In genomic region chr1:54289939-54290233, GRCh38 we compare ENCODE assay signal across 11 cellular contexts.
DNase-seq lines count a peak whose midpoint lies in the region; ATAC-seq and TF ChIP-seq lines count a peak whose summit lies in the region.
"Had no signal": no experiment of that assay in that cellular context is flagged by ENCODE, and none has a peak within 500 bp of the region (broad histone marks: within the 10 kb centered on the region; RNA-seq: fewer than 3 reads in every experiment).

No MANE protein-coding gene starts in this region.

- H3K27me3 Mint-ChIP-seq in naive thymus-derived CD4-positive, alpha-beta T cell, result no peaks in the 10 kb centered on the region
- H3K27me3 Mint-ChIP-seq: activated B cell treated with CpG ODN at 0.5 μM for 24 hours had no signal

- CTCF ChIA-PET in naive thymus-derived CD4-positive, alpha-beta T cell (lab: Charles Lee), result no interaction called here

- H3K4me1 Mint-ChIP-seq in naive thymus-derived CD4-positive, alpha-beta T cell, result peaks cover 52 to 99% (median 93%) of the 10 kb centered on the region in 7 donors

- no peak for ATAC-seq in naive thymus-derived CD4-positive, alpha-beta T cell
- ATAC-seq in GM19023 (IDR thresholded peaks at IDR 0.05; ENCODE audit: unreplicated experiment), result no peak
- no peak for ATAC-seq in GM21515 (IDR thresholded peaks at IDR 0.05; ENCODE audit: unreplicated experiment)
- no peak for ATAC-seq in HG02840 (IDR thresholded peaks at IDR 0.05; ENCODE audit: low FRiP score, unreplicated experiment)

- DNase-seq in cardiac muscle cell (ENCODE audit: low read depth in 1 of 2, low spot score in 1 of 2) (no peak), cardiac septum (ENCODE audit: low spot score) (no peak), ascending aorta (ENCODE audit: low spot score in 2 of 2) (no peak), uterus (no peak)
- no peak for DNase-seq in naive thymus-derived CD4-positive, alpha-beta T cell
- DNase-seq: activated B cell treated with CpG ODN at 0.5 μM for 24 hours, mesendoderm, right lobe of liver had no signal

- peak overlapping the region; percentile 87 to 99 (median 96) for H3K27ac Mint-ChIP-seq in naive thymus-derived CD4-positive, alpha-beta T cell
- H3K27ac Mint-ChIP-seq: activated B cell treated with CpG ODN at 0.5 μM for 24 hours had no signal

- TF ChIP-seq CTCF in cardiac muscle cell (IDR thresholded peaks at IDR 0.05; ENCODE audit: low read depth, low read length) (no peak), ascending aorta (IDR thresholded peaks at IDR 0.05) (no peak), uterus (IDR thresholded peaks at IDR 0.05) (no peak)

- H3K36me3 ChIP-seq in cardiac muscle cell, result no peaks in the 10 kb centered on the region
- no peaks in the 10 kb centered on the region for H3K36me3 ChIP-seq in ascending aorta
- H3K36me3 ChIP-seq in naive thymus-derived CD4-positive, alpha-beta T cell (ENCODE audit: control insufficient read depth in 2 of 3, insufficient read depth in 3 of 3, low read length in 3 of 3), result no peaks in the 10 kb centered on the region
- H3K36me3 ChIP-seq in uterus, result no peaks in the 10 kb centered on the region
- H3K36me3 ChIP-seq: right lobe of liver had no signal

- H3K4me1 ChIP-seq in cardiac muscle cell (ENCODE audit: low read depth) (peaks cover 52% of the 10 kb centered on the region), ascending aorta (peaks cover 36 to 90% of the 10 kb centered on the region in 2 donors), uterus (peaks cover 0 to 47% of the 10 kb centered on the region in 2 donors)
- H3K4me1 ChIP-seq in naive thymus-derived CD4-positive, alpha-beta T cell (ENCODE audit: control insufficient read depth in 2 of 2, insufficient read depth in 2 of 2, low read length in 2 of 2), result peaks cover 9 to 81% of the 10 kb centered on the region in 2 donors

- H3K27me3 ChIP-seq in cardiac muscle cell (no peaks in the 10 kb centered on the region), ascending aorta (no peaks in the 10 kb centered on the region), uterus (no peaks in the 10 kb centered on the region)
- H3K27me3 ChIP-seq in naive thymus-derived CD4-positive, alpha-beta T cell (ENCODE audit: control insufficient read depth in 2 of 2, insufficient read depth in 2 of 2, low read length in 2 of 2), result no peaks in the 10 kb centered on the region
- H3K27me3 ChIP-seq: right lobe of liver had no signal

- H3K4me3 ChIP-seq in cardiac muscle cell (no peak overlapping the region), ascending aorta (no peak overlapping the region), uterus (no peak overlapping the region)
- H3K4me3 ChIP-seq in naive thymus-derived CD4-positive, alpha-beta T cell (ENCODE audit: low read length), result no peak overlapping the region
- H3K4me3 ChIP-seq: right lobe of liver had no signal

- no peaks in the 10 kb centered on the region for H3K9me3 ChIP-seq in cardiac muscle cell (ENCODE audit: low read depth)
- no peaks in the 10 kb centered on the region for H3K9me3 ChIP-seq in ascending aorta
- no peaks in the 10 kb centered on the region for H3K9me3 ChIP-seq in naive thymus-derived CD4-positive, alpha-beta T cell (ENCODE audit: control insufficient read depth in 2 of 3, low read length in 3 of 3)
- no peaks in the 10 kb centered on the region for H3K9me3 ChIP-seq in uterus
- H3K9me3 ChIP-seq: right lobe of liver had no signal

- peak overlapping the region in 8 of 10 donors; percentile 4 to 80 (median 60) for H3K4me3 Mint-ChIP-seq in naive thymus-derived CD4-positive, alpha-beta T cell
- H3K4me3 Mint-ChIP-seq: activated B cell treated with CpG ODN at 0.5 μM for 24 hours had no signal

- peaks cover 0 to 14% (median 0%) of the 10 kb centered on the region in 5 donors for H3K36me3 Mint-ChIP-seq in naive thymus-derived CD4-positive, alpha-beta T cell

- no peak for TF ChIP-seq POLR2A in uterus (IDR thresholded peaks at IDR 0.05)

- peak overlapping the region; percentile 31 for H3K27ac ChIP-seq in cardiac muscle cell
- peak overlapping the region; percentile 85 to 95 for H3K27ac ChIP-seq in ascending aorta
- H3K27ac ChIP-seq in naive thymus-derived CD4-positive, alpha-beta T cell (ENCODE audit: low read depth, low read length), result peak overlapping the region; percentile 52
- peak overlapping the region; percentile 72 to 88 for H3K27ac ChIP-seq in uterus

- H3K9me3 Mint-ChIP-seq in naive thymus-derived CD4-positive, alpha-beta T cell, result peaks cover 0 to 2% (median 0%) of the 10 kb centered on the region in 11 donors
- H3K9me3 Mint-ChIP-seq: activated B cell treated with CpG ODN at 0.5 μM for 24 hours had no signal

- POLR2A ChIA-PET in naive thymus-derived CD4-positive, alpha-beta T cell (lab: Charles Lee), result interaction anchor here (0.7 to 2.3 kb wide), 3 partner anchors 9 to 23 kb away, joined by 3 to 7 read pairs (median 4); no protein-coding TSS in a partner anchor

- intact Hi-C loops in cardiac septum (cut with DNase I), result loop anchor here (5.0 kb wide), 1 partner anchor 197 kb away; no protein-coding TSS in a partner anchor
- intact Hi-C loops in ascending aorta (cut with DNase I), result loop anchor here (2.0 to 5.0 kb wide), 2 partner anchors 21 to 47 kb away; no protein-coding TSS in a partner anchor
- intact Hi-C loops in naive thymus-derived CD4-positive, alpha-beta T cell (cut with micrococcal nuclease), result loop anchor here (5.0 to 10.0 kb wide), 2 partner anchors 235 to 238 kb away; partner anchors contain the start of genes TCEANC2 (in 2 of the 2) and TMEM59 (in 2 of the 2)
- intact Hi-C loops in uterus (cut with DNase I; ENCODE audit: low total_unique reads), result no loop called here

Comparison
In these comparisons a context has a peak if more than half of its experiments do, and no peak if none do; other contexts are left out.
1. H3K27ac ChIP-seq: peak in every context shown above with its lines; median percentile 90 in ascending aorta; 80 in uterus; 52 in naive thymus-derived CD4-positive, alpha-beta T cell; 31 in cardiac muscle cell.